In the genomic region with DNA sequence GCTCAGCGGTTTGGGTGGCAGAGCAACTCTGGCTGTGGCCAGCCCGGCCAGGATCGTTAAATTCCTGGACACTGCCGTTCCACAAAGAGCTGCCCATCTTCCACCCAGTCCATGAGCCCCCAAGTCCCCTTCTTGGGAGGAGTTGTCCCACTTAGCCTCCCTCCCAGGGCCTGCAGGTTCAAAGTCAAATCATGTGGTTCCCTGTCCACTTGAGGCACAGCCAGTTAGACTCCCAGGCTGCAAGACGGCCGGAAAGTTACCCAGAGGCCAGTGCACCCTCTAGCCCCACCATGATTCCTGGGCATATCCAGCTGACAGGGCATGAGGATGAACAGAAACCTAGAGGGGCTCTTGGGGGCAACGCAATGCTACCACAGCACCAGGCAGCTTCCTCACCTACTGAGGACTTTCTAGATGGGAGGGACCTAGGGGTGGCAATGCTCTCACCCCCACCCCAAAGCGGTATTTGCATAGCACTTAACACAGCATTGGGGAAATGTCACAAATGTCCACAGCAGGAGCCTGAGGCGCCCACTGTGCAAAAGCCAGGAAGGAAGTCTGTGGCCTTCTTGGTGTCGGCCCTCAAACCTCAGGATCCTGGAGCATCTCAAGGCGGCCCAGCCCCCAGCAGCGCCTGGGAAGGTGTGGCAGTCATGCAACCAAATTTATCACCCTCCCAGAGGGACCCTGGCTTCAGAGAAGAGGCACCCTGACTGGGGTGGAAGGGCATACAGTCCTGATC, we compare ENCODE assay signal across 8 cellular contexts. TPM values are rescaled to one million over a fixed set of nuclear protein-coding genes. Genes with fewer than 3 reads are reported as not detected.
DNase-seq lines count a peak whose midpoint lies in the region; ATAC-seq and TF ChIP-seq lines count a peak whose summit lies in the region.

No MANE protein-coding gene starts in this region.

- H3K79me2 ChIP-seq in OCI-LY1 (ENCODE audit: insufficient read depth, low read length), result no peaks in the 10 kb centered on the region
- H3K79me2 ChIP-seq in hepatocyte, result no peaks in the 10 kb centered on the region

- H3K4me3 Mint-ChIP-seq in activated naive CD4-positive, alpha-beta T cell treated with anti-CD3 and anti-CD28 coated beads, Interleukin-2, amount 10 ng/mL, durations not matched to agents 7 days and 5 days, result peak overlapping the region; percentile 60
- H3K4me3 Mint-ChIP-seq in stimulated activated effector memory CD8-positive, alpha-beta T cell treated with anti-CD3 and anti-CD28 coated beads, Interleukin-12 subunit alpha, Interleukin-12 subunit beta, amount 100 ng/mL, for 72 hours, result peak overlapping the region; percentile 61

- WGBS in hepatocyte (ENCODE audit: low lambda C conversion rate, missing lambda C conversion rate), result 50% methylated on average over 12 of the region's 12 CpGs

- no peaks in the 10 kb centered on the region for H3K36me3 ChIP-seq in OCI-LY1 (ENCODE audit: insufficient read depth, low read length)
- H3K36me3 ChIP-seq in hepatocyte (replicated peaks; ENCODE audit: insufficient read depth, low read depth), result no peaks in the 10 kb centered on the region

- H3K4me3 ChIP-seq in OCI-LY1 (ENCODE audit: low read depth, low read length, poor library complexity, severe bottlenecking) (peak overlapping the region; percentile 75), hepatocyte (no peak overlapping the region)

- H4K20me1 ChIP-seq in OCI-LY1 (ENCODE audit: insufficient read depth, low read length) (no peaks in the 10 kb centered on the region), hepatocyte (ENCODE audit: insufficient read depth, poor library complexity, severe bottlenecking) (no peaks in the 10 kb centered on the region)

- H2AFZ ChIP-seq in OCI-LY1 (ENCODE audit: low read length), result no peak overlapping the region
- no peak overlapping the region for H2AFZ ChIP-seq in hepatocyte

- H3K9me2 ChIP-seq in OCI-LY1 (ENCODE audit: low read depth, low read length), result no peaks in the 10 kb centered on the region
- no peaks in the 10 kb centered on the region for H3K9me2 ChIP-seq in hepatocyte (replicated peaks; ENCODE audit: insufficient read depth)

- DNase-seq in activated naive CD4-positive, alpha-beta T cell treated with anti-CD3 and anti-CD28 coated beads, Interleukin-2, amount 10 ng/mL, durations not matched to agents 7 days and 5 days, result no peak
- no peak for DNase-seq in activated naive CD4-positive, alpha-beta T cell treated with anti-CD3 and anti-CD28 coated beads, Interleukin-2, amount 50 U/mL, for 72 hours (ENCODE audit: low spot score in 2 of 2)
- DNase-seq in hepatocyte (ENCODE audit: low spot score), result no peak
- no peak for DNase-seq in stimulated activated effector memory CD8-positive, alpha-beta T cell treated with anti-CD3 and anti-CD28 coated beads, Interleukin-12 subunit alpha, Interleukin-12 subunit beta, amount 100 ng/mL, for 72 hours (ENCODE audit: low spot score in 2 of 2)
- no peak for DNase-seq in NCI-H1105 treated with DMSO at 0.1 percent for 48 hours (lab: John Stamatoyannopoulos, UW)
- no peak for DNase-seq in NCI-H510A treated with DMSO at 0.1 percent for 48 hours (lab: John Stamatoyannopoulos, UW)
- DNase-seq in NCI-H2227 treated with DMSO at 0.1 percent for 48 hours (lab: John Stamatoyannopoulos, UW), result no peak

- peaks cover 20% of the 10 kb centered on the region for H3K4me1 Mint-ChIP-seq in activated naive CD4-positive, alpha-beta T cell treated with anti-CD3 and anti-CD28 coated beads, Interleukin-2, amount 10 ng/mL, durations not matched to agents 7 days and 5 days
- H3K4me1 Mint-ChIP-seq in stimulated activated effector memory CD8-positive, alpha-beta T cell treated with anti-CD3 and anti-CD28 coated beads, Interleukin-12 subunit alpha, Interleukin-12 subunit beta, amount 100 ng/mL, for 72 hours, result peaks cover 17% of the 10 kb centered on the region

- no peak for ATAC-seq in activated naive CD4-positive, alpha-beta T cell treated with anti-CD3 and anti-CD28 coated beads, Interleukin-2, amount 50 U/mL, for 72 hours
- ATAC-seq in stimulated activated effector memory CD8-positive, alpha-beta T cell treated with anti-CD3 and anti-CD28 coated beads, Interleukin-12 subunit alpha, Interleukin-12 subunit beta, amount 100 ng/mL, for 72 hours, result no peak

- TF ChIP-seq CTCF in OCI-LY1 (IDR thresholded peaks at IDR 0.05; ENCODE audit: low read length), result no peak
- TF ChIP-seq CTCF in hepatocyte (IDR thresholded peaks at IDR 0.05; ENCODE audit: poor library complexity), result no peak

- H3K4me2 ChIP-seq in OCI-LY1 (ENCODE audit: low read length), result peak overlapping the region; percentile 92
- H3K4me2 ChIP-seq in hepatocyte, result peak overlapping the region; percentile 94

- H3K27ac ChIP-seq in OCI-LY1 (ENCODE audit: low read depth, low read length, poor library complexity, severe bottlenecking) (peak overlapping the region; percentile 74), hepatocyte (no peak overlapping the region)

- no peaks in the 10 kb centered on the region for H3K36me3 Mint-ChIP-seq in activated naive CD4-positive, alpha-beta T cell treated with anti-CD3 and anti-CD28 coated beads, Interleukin-2, amount 10 ng/mL, durations not matched to agents 7 days and 5 days
- no peaks in the 10 kb centered on the region for H3K36me3 Mint-ChIP-seq in activated naive CD4-positive, alpha-beta T cell treated with anti-CD3 and anti-CD28 coated beads, Interleukin-2, amount 50 U/mL, for 72 hours
- H3K36me3 Mint-ChIP-seq in stimulated activated effector memory CD8-positive, alpha-beta T cell treated with anti-CD3 and anti-CD28 coated beads, Interleukin-12 subunit alpha, Interleukin-12 subunit beta, amount 100 ng/mL, for 72 hours, result no peaks in the 10 kb centered on the region

- no peaks in the 10 kb centered on the region for H3K9me3 Mint-ChIP-seq in activated naive CD4-positive, alpha-beta T cell treated with anti-CD3 and anti-CD28 coated beads, Interleukin-2, amount 10 ng/mL, durations not matched to agents 7 days and 5 days
- no peaks in the 10 kb centered on the region for H3K9me3 Mint-ChIP-seq in activated naive CD4-positive, alpha-beta T cell treated with anti-CD3 and anti-CD28 coated beads, Interleukin-2, amount 50 U/mL, for 72 hours
- H3K9me3 Mint-ChIP-seq in stimulated activated effector memory CD8-positive, alpha-beta T cell treated with anti-CD3 and anti-CD28 coated beads, Interleukin-12 subunit alpha, Interleukin-12 subunit beta, amount 100 ng/mL, for 72 hours, result no peaks in the 10 kb centered on the region

- H3K4me1 ChIP-seq in OCI-LY1 (ENCODE audit: insufficient read depth, low read length, severe bottlenecking), result peaks cover 57% of the 10 kb centered on the region
- H3K4me1 ChIP-seq in hepatocyte (ENCODE audit: insufficient read depth), result peaks cover 13% of the 10 kb centered on the region

- H3K9ac ChIP-seq in OCI-LY1 (ENCODE audit: low read length), result peak overlapping the region; percentile 83

- no peak overlapping the region for H3K27ac Mint-ChIP-seq in activated naive CD4-positive, alpha-beta T cell treated with anti-CD3 and anti-CD28 coated beads, Interleukin-2, amount 10 ng/mL, durations not matched to agents 7 days and 5 days
- no peak overlapping the region for H3K27ac Mint-ChIP-seq in activated naive CD4-positive, alpha-beta T cell treated with anti-CD3 and anti-CD28 coated beads, Interleukin-2, amount 50 U/mL, for 72 hours
- no peak overlapping the region for H3K27ac Mint-ChIP-seq in stimulated activated effector memory CD8-positive, alpha-beta T cell treated with anti-CD3 and anti-CD28 coated beads, Interleukin-12 subunit alpha, Interleukin-12 subunit beta, amount 100 ng/mL, for 72 hours

- no peaks in the 10 kb centered on the region for H3K9me3 ChIP-seq in OCI-LY1 (ENCODE audit: low read length)
- no peaks in the 10 kb centered on the region for H3K9me3 ChIP-seq in hepatocyte (ENCODE audit: low read depth)

- peaks cover 88% of the 10 kb centered on the region for H3K27me3 Mint-ChIP-seq in activated naive CD4-positive, alpha-beta T cell treated with anti-CD3 and anti-CD28 coated beads, Interleukin-2, amount 10 ng/mL, durations not matched to agents 7 days and 5 days

- H3K27me3 ChIP-seq in OCI-LY1 (ENCODE audit: insufficient read depth, low read length), result no peaks in the 10 kb centered on the region
- no peaks in the 10 kb centered on the region for H3K27me3 ChIP-seq in hepatocyte

- CTCF ChIA-PET in activated naive CD4-positive, alpha-beta T cell treated with anti-CD3 and anti-CD28 coated beads, Interleukin-2, amount 10 ng/mL, durations not matched to agents 7 days and 5 days (lab: Charles Lee), result no interaction called here

- no peaks in the 10 kb centered on the region for H3F3A ChIP-seq in OCI-LY1 (ENCODE audit: insufficient read depth, low read length)

RNA-seq across cellular contexts. Expression of a gene that starts 45.4 kb away (rescaled TPM):
- under 1 TPM in 1 of 2 donors, not detected in 1; 0.16 TPM for total RNA-seq in activated naive CD4-positive, alpha-beta T cell treated with anti-CD3 and anti-CD28 coated beads, Interleukin-2, amount 50 U/mL, for 72 hours
- 5.3 and 6.1 TPM in 2 replicates for total RNA-seq in hepatocyte
- 5.3 and 7.3 TPM in 2 replicates for polyA plus RNA-seq in hepatocyte
